Comparison of ENCODE assay signal across 28 cellular contexts in genomic region chr20:8631271-8631670, GRCh38.
"Had no signal": no experiment of that assay in that cellular context is flagged by ENCODE, and none has a peak within 500 bp of the region (broad histone marks: within the 10 kb centered on the region; RNA-seq: fewer than 3 reads in every experiment).

No MANE protein-coding gene starts in this region.

- H3K4me1 ChIP-seq: body of pancreas, breast epithelium had no signal

- H3K27ac ChIP-seq: adrenal gland, body of pancreas, breast epithelium, PC-9 had no signal

- FAIRE-seq: K562, RCC 7860, TTC549 had no signal

- H3K27ac Mint-ChIP-seq: activated CD4-positive, alpha-beta T cell treated with anti-CD3 and anti-CD28 coated beads for 36 hours; activated CD4-positive, alpha-beta T cell treated with anti-CD3 and anti-CD28 coated beads, Interleukin-2, amount 10 ng/mL, durations not matched to agents 7 days and 5 days; activated CD8-positive, alpha-beta T cell treated with anti-CD3 and anti-CD28 coated beads, Interleukin-2, amount 10 ng/mL, durations not matched to agents 7 days and 5 days; activated naive CD4-positive, alpha-beta T cell treated with anti-CD3 and anti-CD28 coated beads for 36 hours; activated naive CD4-positive, alpha-beta T cell treated with anti-CD3 and anti-CD28 coated beads, Interleukin-2, amount 50 U/mL, for 72 hours; activated T-cell treated with anti-CD3 and anti-CD28 coated beads, Interleukin-2, amount 50 U/mL, for 24 hours; activated T-helper 2 cell treated with anti-CD3 and anti-CD28 coated beads, Interferon-gamma antibody, Interleukin-2, Interleukin-4, amounts not matched to agents 10 μg/mL and 5 μg/mL and 100 μg/mL, durations not matched to agents 14 hours and 24 hours and 36 hours; WTC11 had no signal

- H3K9me3 ChIP-seq: adrenal gland, body of pancreas, breast epithelium had no signal

- H3K4me2 ChIP-seq: PC-9 had no signal

- H3K36me3 ChIP-seq: adrenal gland, breast epithelium had no signal

- DNase-seq: activated CD4-positive, alpha-beta T cell treated with anti-CD3 and anti-CD28 coated beads for 36 hours; activated CD4-positive, alpha-beta T cell treated with anti-CD3 and anti-CD28 coated beads, Interleukin-2, amount 10 ng/mL, durations not matched to agents 7 days and 5 days; activated CD4-positive, alpha-beta T cell treated with anti-CD3 and anti-CD28 coated beads, Interleukin-2, amount 50 U/mL, for 48 hours; activated CD8-positive, alpha-beta T cell treated with anti-CD3 and anti-CD28 coated beads, Interleukin-2, amount 10 ng/mL, durations not matched to agents 7 days and 5 days; activated gamma-delta T cell treated with Interleukin-2 at 50 U/mL for 16 hours; activated naive CD4-positive, alpha-beta T cell treated with anti-CD3 and anti-CD28 coated beads for 36 hours; activated T-cell treated with anti-CD3 and anti-CD28 coated beads, Interleukin-2, amount 50 U/mL, for 24 hours; adrenal gland; body of pancreas; NCI-H1105; NCI-H1417 treated with DMSO at 0.1 percent for 48 hours; NCI-H187 treated with DMSO at 0.1 percent for 48 hours; NCI-H2081; NCI-H226; NCI-H446 treated with DMSO at 0.1 percent for 48 hours; NCI-H524 treated with DMSO at 0.1 percent for 48 hours; PC-9; Right ventricle myocardium superior; SW 1271; T-helper 1 cell; T1000 had no signal

- H3K36me3 Mint-ChIP-seq: activated naive CD4-positive, alpha-beta T cell treated with anti-CD3 and anti-CD28 coated beads, Interleukin-2, amount 50 U/mL, for 72 hours; WTC11 had no signal

- H3K9me3 Mint-ChIP-seq: activated CD4-positive, alpha-beta T cell treated with anti-CD3 and anti-CD28 coated beads, Interleukin-2, amount 10 ng/mL, durations not matched to agents 7 days and 5 days; activated naive CD4-positive, alpha-beta T cell treated with anti-CD3 and anti-CD28 coated beads for 36 hours; activated T-cell treated with anti-CD3 and anti-CD28 coated beads, Interleukin-2, amount 50 U/mL, for 24 hours; activated T-helper 2 cell treated with anti-CD3 and anti-CD28 coated beads, Interferon-gamma antibody, Interleukin-2, Interleukin-4, amounts not matched to agents 10 μg/mL and 5 μg/mL and 100 μg/mL, durations not matched to agents 14 hours and 24 hours and 36 hours; WTC11 had no signal

- H2AFZ ChIP-seq: PC-9 had no signal

- H3K4me1 Mint-ChIP-seq: activated CD4-positive, alpha-beta T cell treated with anti-CD3 and anti-CD28 coated beads for 36 hours; activated CD4-positive, alpha-beta T cell treated with anti-CD3 and anti-CD28 coated beads, Interleukin-2, amount 10 ng/mL, durations not matched to agents 7 days and 5 days had no signal

- H3K4me3 Mint-ChIP-seq: activated CD4-positive, alpha-beta T cell treated with anti-CD3 and anti-CD28 coated beads for 36 hours; activated CD4-positive, alpha-beta T cell treated with anti-CD3 and anti-CD28 coated beads, Interleukin-2, amount 10 ng/mL, durations not matched to agents 7 days and 5 days; activated CD8-positive, alpha-beta T cell treated with anti-CD3 and anti-CD28 coated beads, Interleukin-2, amount 10 ng/mL, durations not matched to agents 7 days and 5 days; activated naive CD4-positive, alpha-beta T cell treated with anti-CD3 and anti-CD28 coated beads for 36 hours; activated T-cell treated with anti-CD3 and anti-CD28 coated beads, Interleukin-2, amount 50 U/mL, for 24 hours; WTC11 had no signal

- H3K4me3 ChIP-seq: adrenal gland, body of pancreas, breast epithelium, K562, PC-9 had no signal

- H3K27me3 ChIP-seq: adrenal gland, body of pancreas, breast epithelium had no signal

- H3K27me3 Mint-ChIP-seq: activated CD4-positive, alpha-beta T cell treated with anti-CD3 and anti-CD28 coated beads for 36 hours; activated CD4-positive, alpha-beta T cell treated with anti-CD3 and anti-CD28 coated beads, Interleukin-2, amount 10 ng/mL, durations not matched to agents 7 days and 5 days; activated T-cell treated with anti-CD3 and anti-CD28 coated beads, Interleukin-2, amount 50 U/mL, for 24 hours had no signal
